9 cellular contexts compared by ENCODE assay signal in the genomic region with DNA sequence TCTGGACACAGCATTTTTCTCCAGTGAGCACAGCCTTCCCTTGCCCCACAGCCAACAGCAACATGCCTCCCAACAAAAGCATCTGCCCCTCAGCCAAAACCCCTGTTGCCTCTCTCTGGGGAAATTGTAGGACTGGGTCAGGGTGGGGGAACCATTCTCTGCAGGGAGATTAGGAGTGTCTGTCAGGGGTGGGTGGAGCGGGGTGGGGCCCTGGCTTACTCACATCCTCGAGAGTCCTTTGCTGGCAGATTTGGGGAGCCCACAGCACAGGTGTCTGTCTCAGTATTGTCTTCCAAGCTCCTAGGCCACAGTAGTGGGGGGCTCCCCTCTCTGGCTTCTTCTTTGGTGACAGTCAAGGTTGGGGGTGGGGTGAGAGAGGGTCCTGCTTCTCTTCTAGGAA. TPM values are rescaled to one million over a fixed set of nuclear protein-coding genes. Genes with fewer than 3 reads are reported as not detected.
"Had no signal": no experiment of that assay in that cellular context is flagged by ENCODE, and none has a peak within 500 bp of the region (broad histone marks: within the 10 kb centered on the region; RNA-seq: fewer than 3 reads in every experiment).

No MANE protein-coding gene starts in this region.

RNA-seq across cellular contexts. Expression of a gene that starts 28.3 kb away (rescaled TPM):
- total RNA-seq: subcutaneous adipose tissue, temporal lobe, thoracic aorta, thyroid gland, tibial nerve, upper lobe of right lung, ureter, urinary bladder, uterus had no signal
